Comparison of ENCODE assay signal across 19 cellular contexts in genomic region chr7:50851451-50851850, GRCh38.
DNase-seq lines count a peak whose midpoint lies in the region; ATAC-seq and TF ChIP-seq lines count a peak whose summit lies in the region.
"Had no signal": no experiment of that assay in that cellular context is flagged by ENCODE, and none has a peak within 500 bp of the region (broad histone marks: within the 10 kb centered on the region; RNA-seq: fewer than 3 reads in every experiment).

No MANE protein-coding gene starts in this region.

- intact Hi-C loops in MCF 10A (cut with micrococcal nuclease), result no loop called here
- intact Hi-C loops in mammary epithelial cell (cut with micrococcal nuclease), result no loop called here
- intact Hi-C loops in left ventricle myocardium superior (cut with micrococcal nuclease), result no loop called here

- H3K4me3 ChIP-seq in mammary epithelial cell (replicated peaks in 1 of 3; ENCODE audit: insufficient read depth in 1 of 3, low read depth in 2 of 3, low read length in 3 of 3) (no peak overlapping the region), astrocyte of the spinal cord (ENCODE audit: low read depth, low read length) (no peak overlapping the region)
- H3K4me3 ChIP-seq: tibial nerve had no signal

- no peaks in the 10 kb centered on the region for H3K9me3 ChIP-seq in mammary epithelial cell (replicated peaks; ENCODE audit: insufficient read depth, low read length)
- H3K9me3 ChIP-seq: tibial nerve had no signal

- dilution Hi-C loops in mammary epithelial cell (cut with HindIII; ENCODE audit: low sequenced_read_pairs), result no loop called here

- no peak overlapping the region for H3K27ac Mint-ChIP-seq in MCF 10A (ENCODE audit: low read depth, unreplicated experiment)
- H3K27ac Mint-ChIP-seq: activated CD4-positive, alpha-beta memory T cell treated with anti-CD3 and anti-CD28 coated beads, Interleukin-2, amount 10 ng/mL, durations not matched to agents 7 days and 5 days; activated naive CD8-positive, alpha-beta T cell; CD14-positive monocyte; IgD-negative memory B cell; mesothelial cell of epicardium had no signal

- peaks cover 5% of the 10 kb centered on the region for H3K27me3 ChIP-seq in mammary epithelial cell (ENCODE audit: insufficient read depth, low read length)
- H3K27me3 ChIP-seq: tibial nerve had no signal

- WGBS in mammary epithelial cell (ENCODE audit: low coverage, missing lambda C conversion rate), result 94% methylated on average over 7 of the region's 7 CpGs

- BruUV-seq in MCF 10A (replicated peaks; lab: Mats Ljungman, UMichigan), result no TSS peak
- no TSS peak for BruUV-seq in mammary epithelial cell (replicated peaks; lab: Mats Ljungman, UMichigan)

- in situ Hi-C loops in mammary epithelial cell (cut with MboI; ENCODE audit: low sequenced_read_pairs in 2 of 2) (no loop called here), astrocyte of the spinal cord (cut with HindIII; ENCODE audit: low sequenced_read_pairs) (no loop called here)

- H3K9me3 Mint-ChIP-seq in MCF 10A (ENCODE audit: unreplicated experiment), result no peaks in the 10 kb centered on the region
- H3K9me3 Mint-ChIP-seq: activated CD4-positive, alpha-beta memory T cell treated with anti-CD3 and anti-CD28 coated beads, Interleukin-2, amount 10 ng/mL, durations not matched to agents 7 days and 5 days; mesothelial cell of epicardium had no signal

- H3K27ac ChIP-seq in mammary epithelial cell (ENCODE audit: insufficient read depth, low read depth, low read length), result no peak overlapping the region
- H3K27ac ChIP-seq: tibial nerve had no signal

- H3K9ac ChIP-seq in mammary epithelial cell (ENCODE audit: insufficient read depth, low read length), result no peak overlapping the region

- H3K79me2 ChIP-seq in mammary epithelial cell (ENCODE audit: insufficient read depth, low read length), result no peaks in the 10 kb centered on the region

- no peaks in the 10 kb centered on the region for H4K20me1 ChIP-seq in mammary epithelial cell (ENCODE audit: insufficient read depth, low read length)

- H3K36me3 ChIP-seq in mammary epithelial cell (ENCODE audit: insufficient read depth, low read length), result no peaks in the 10 kb centered on the region
- H3K36me3 ChIP-seq: tibial nerve had no signal

- no peak overlapping the region for H2AFZ ChIP-seq in mammary epithelial cell (ENCODE audit: low read depth, low read length)

- H3K4me3 Mint-ChIP-seq in MCF 10A (ENCODE audit: unreplicated experiment), result no peak overlapping the region
- H3K4me3 Mint-ChIP-seq: activated CD4-positive, alpha-beta memory T cell treated with anti-CD3 and anti-CD28 coated beads, Interleukin-2, amount 10 ng/mL, durations not matched to agents 7 days and 5 days; activated naive CD8-positive, alpha-beta T cell; CD14-positive monocyte; IgD-negative memory B cell; mesothelial cell of epicardium; neural crest cell had no signal

- no peaks in the 10 kb centered on the region for H3K4me1 Mint-ChIP-seq in MCF 10A (ENCODE audit: insufficient read depth, unreplicated experiment)
- H3K4me1 Mint-ChIP-seq: CD14-positive monocyte, IgD-negative memory B cell, mesothelial cell of epicardium, neural crest cell had no signal

- CTCF ChIA-PET in MCF 10A (lab: Yijun Ruan, JAX), result interaction anchor here (0.6 to 0.9 kb wide), 2 partner anchors 12 to 312 kb away, joined by 3 to 4 read pairs; no protein-coding TSS in a partner anchor
- CTCF ChIA-PET in mammary epithelial cell (lab: Charles Lee; ENCODE audit: low non-redundant PET), result no interaction called here

- no peak overlapping the region for H3K4me2 ChIP-seq in mammary epithelial cell (ENCODE audit: insufficient read depth, low read depth, low read length)

- POLR2A ChIA-PET in MCF 10A (lab: Yijun Ruan, JAX), result interaction anchor here (0.5 kb wide), 1 partner anchor 295 kb away, joined by 3 read pairs; no protein-coding TSS in a partner anchor

- H3K36me3 Mint-ChIP-seq in MCF 10A (ENCODE audit: insufficient read depth, unreplicated experiment), result no peaks in the 10 kb centered on the region
- H3K36me3 Mint-ChIP-seq: activated naive CD8-positive, alpha-beta T cell; CD14-positive monocyte; IgD-negative memory B cell; mesothelial cell of epicardium had no signal

- no peaks in the 10 kb centered on the region for H3K27me3 Mint-ChIP-seq in MCF 10A (ENCODE audit: insufficient read depth, unreplicated experiment)
- H3K27me3 Mint-ChIP-seq: IgD-negative memory B cell had no signal

- DNase-seq in MCF 10A (ENCODE audit: unreplicated experiment) (peak; percentile 55), mammary epithelial cell (no peak), astrocyte of the spinal cord (ENCODE audit: low read depth, low spot score) (peak; percentile 17), left ventricle myocardium superior (no peak), superior temporal gyrus (ENCODE audit: extremely low spot score) (peak; percentile 45), RPMI8226 (no peak), UCSD-AML1 (lab: John Stamatoyannopoulos, UW; ENCODE audit: unreplicated experiment) (no peak)
- DNase-seq: activated CD4-positive, alpha-beta memory T cell treated with anti-CD3 and anti-CD28 coated beads, Interleukin-2, amount 10 ng/mL, durations not matched to agents 7 days and 5 days; GOT3; kidney; NCI-H524 treated with DMSO at 0.1 percent for 48 hours had no signal

- no peaks in the 10 kb centered on the region for H3K4me1 ChIP-seq in mammary epithelial cell (ENCODE audit: insufficient read depth, low read length)
- H3K4me1 ChIP-seq: tibial nerve had no signal

- ATAC-seq in left ventricle myocardium superior (peak; percentile 68), HG03108 (IDR thresholded peaks at IDR 0.05; ENCODE audit: unreplicated experiment) (no peak)
- ATAC-seq: esophagus mucosa had no signal

- no peak for TF ChIP-seq CTCF in MCF 10A (IDR thresholded peaks at IDR 0.05; ENCODE audit: unreplicated experiment)
- TF ChIP-seq CTCF in mammary epithelial cell (conservative IDR thresholded peaks at IDR 0.05 in 1 of 2, IDR thresholded peaks at IDR 0.05 in 1 of 2; ENCODE audit: extremely low read depth in 1 of 2, insufficient read depth in 1 of 2, low read depth in 1 of 2, low read length in 2 of 2), result no peak
- TF ChIP-seq CTCF in astrocyte of the spinal cord (IDR thresholded peaks at IDR 0.05; ENCODE audit: low read depth, low read length), result no peak

Comparison
In these comparisons a context has a peak if more than half of its experiments do, and no peak if none do; other contexts are left out.
1. DNase-seq: peak in MCF 10A (single experiment), astrocyte of the spinal cord (single experiment) and superior temporal gyrus (single experiment); none in mammary epithelial cell (single experiment), left ventricle myocardium superior (single experiment), RPMI8226 (single experiment) and UCSD-AML1 (single experiment).